Comparison of ENCODE assay signal across 17 cellular contexts in genomic region chr3:152252750-152253149, GRCh38. TPM values are rescaled to one million over a fixed set of nuclear protein-coding genes. Genes with fewer than 3 reads are reported as not detected.
DNase-seq lines count a peak whose midpoint lies in the region; ATAC-seq, FAIRE-seq and TF ChIP-seq lines count a peak whose summit lies in the region.
"Had no signal": no experiment of that assay in that cellular context is flagged by ENCODE, and none has a peak within 500 bp of the region (broad histone marks: within the 10 kb centered on the region; RNA-seq: fewer than 3 reads in every experiment).

No MANE protein-coding gene starts in this region.

- DNase-seq in T-helper 2 cell treated with Interferon-gamma antibody and Interleukin-4, amounts not matched to agents 5 μg/mL and 100 μg/mL, for 36 hours (ENCODE audit: low spot score), result no peak
- DNase-seq in T-helper 2 cell (no peak), GM19239 (ENCODE audit: insufficient read length, low spot score) (no peak), nephron progenitor cell (no peak), GM23338 (ENCODE audit: low spot score) (no peak), endothelial cell (ENCODE audit: low spot score) (no peak)
- no peak for DNase-seq in activated CD8-positive, alpha-beta T cell treated with anti-CD3 and anti-CD28 coated beads, Interleukin-2, amount 10 ng/mL, durations not matched to agents 7 days and 5 days
- DNase-seq: left ventricle myocardium superior; NCI-H1105; retina; SK-N-SH; stimulated activated CD8-positive, alpha-beta memory T cell treated with anti-CD3 and anti-CD28 coated beads, Interleukin-4, amount 100 ng/mL, for 48 hours had no signal

- H3K36me3 Mint-ChIP-seq in T-helper 2 cell treated with Interferon-gamma antibody and Interleukin-4, amounts not matched to agents 5 μg/mL and 100 μg/mL, for 36 hours (ENCODE audit: low read depth), result peaks cover 40% of the 10 kb centered on the region
- H3K36me3 Mint-ChIP-seq in activated CD8-positive, alpha-beta T cell treated with anti-CD3 and anti-CD28 coated beads, Interleukin-2, amount 10 ng/mL, durations not matched to agents 7 days and 5 days (ENCODE audit: low read depth), result peaks cover 52% of the 10 kb centered on the region
- H3K36me3 Mint-ChIP-seq in nephron progenitor cell (ENCODE audit: low read depth), result no peaks in the 10 kb centered on the region
- no peaks in the 10 kb centered on the region for H3K36me3 Mint-ChIP-seq in GM23338 (ENCODE audit: low read depth)
- H3K36me3 Mint-ChIP-seq in endothelial cell (ENCODE audit: low read depth, unreplicated experiment), result no peaks in the 10 kb centered on the region
- H3K36me3 Mint-ChIP-seq: brain, type B pancreatic cell had no signal

- TF ChIP-seq CTCF in nephron progenitor cell (IDR thresholded peaks at IDR 0.05) (no peak), GM23338 (conservative IDR thresholded peaks at IDR 0.05; ENCODE audit: low read depth in 2 of 2) (no peak), endothelial cell (IDR thresholded peaks at IDR 0.05; ENCODE audit: unreplicated experiment) (no peak)

- CTCF ChIA-PET in activated CD8-positive, alpha-beta T cell treated with anti-CD3 and anti-CD28 coated beads, Interleukin-2, amount 10 ng/mL, durations not matched to agents 7 days and 5 days (lab: Charles Lee), result interaction anchor here (1.0 to 1.2 kb wide), 2 partner anchors 49 to 1045 kb away, joined by 3 to 6 read pairs; no protein-coding TSS in a partner anchor

- H3K9me3 Mint-ChIP-seq in T-helper 2 cell treated with Interferon-gamma antibody and Interleukin-4, amounts not matched to agents 5 μg/mL and 100 μg/mL, for 36 hours, result peaks cover 13% of the 10 kb centered on the region
- peaks cover 12% of the 10 kb centered on the region for H3K9me3 Mint-ChIP-seq in activated CD8-positive, alpha-beta T cell treated with anti-CD3 and anti-CD28 coated beads, Interleukin-2, amount 10 ng/mL, durations not matched to agents 7 days and 5 days (ENCODE audit: insufficient read depth)
- H3K9me3 Mint-ChIP-seq in nephron progenitor cell (no peaks in the 10 kb centered on the region), GM23338 (no peaks in the 10 kb centered on the region), endothelial cell (ENCODE audit: unreplicated experiment) (no peaks in the 10 kb centered on the region)
- H3K9me3 Mint-ChIP-seq: type B pancreatic cell had no signal

- no peaks in the 10 kb centered on the region for H4K20me1 ChIP-seq in GM23338 (replicated peaks; ENCODE audit: insufficient read depth)

- H3K79me2 ChIP-seq in GM23338 (replicated peaks; ENCODE audit: insufficient read depth), result no peaks in the 10 kb centered on the region

- H3K27ac ChIP-seq in GM23338 (ENCODE audit: low read depth), result no peak overlapping the region
- H3K27ac ChIP-seq: A549 had no signal

- no peak overlapping the region for H3K4me2 ChIP-seq in GM23338
- H3K4me2 ChIP-seq: A549, SK-N-SH had no signal

- H3K4me1 ChIP-seq in GM23338 (ENCODE audit: insufficient read depth), result no peaks in the 10 kb centered on the region

- peak; percentile 14 for FAIRE-seq in GM19239 (lab: Jason Lieb, UNC)
- FAIRE-seq: A549, D721Med had no signal

- H3K27me3 Mint-ChIP-seq in T-helper 2 cell treated with Interferon-gamma antibody and Interleukin-4, amounts not matched to agents 5 μg/mL and 100 μg/mL, for 36 hours (ENCODE audit: low read depth), result no peaks in the 10 kb centered on the region
- H3K27me3 Mint-ChIP-seq in activated CD8-positive, alpha-beta T cell treated with anti-CD3 and anti-CD28 coated beads, Interleukin-2, amount 10 ng/mL, durations not matched to agents 7 days and 5 days (ENCODE audit: low read depth), result no peaks in the 10 kb centered on the region
- H3K27me3 Mint-ChIP-seq in nephron progenitor cell (ENCODE audit: low read depth, poor library complexity) (peaks cover 61% of the 10 kb centered on the region), GM23338 (ENCODE audit: insufficient read depth, low read depth, poor library complexity) (peaks cover 2% of the 10 kb centered on the region), endothelial cell (ENCODE audit: unreplicated experiment) (no peaks in the 10 kb centered on the region)
- H3K27me3 Mint-ChIP-seq: type B pancreatic cell had no signal

- no peak overlapping the region for H3K4me3 ChIP-seq in GM23338
- H3K4me3 ChIP-seq: A549 had no signal

- no peaks in the 10 kb centered on the region for H3F3A ChIP-seq in GM23338 (replicated peaks; ENCODE audit: low read depth)

- H3K4me1 Mint-ChIP-seq in T-helper 2 cell treated with Interferon-gamma antibody and Interleukin-4, amounts not matched to agents 5 μg/mL and 100 μg/mL, for 36 hours (ENCODE audit: low read depth), result peaks cover 60% of the 10 kb centered on the region
- peaks cover 72% of the 10 kb centered on the region for H3K4me1 Mint-ChIP-seq in activated CD8-positive, alpha-beta T cell treated with anti-CD3 and anti-CD28 coated beads, Interleukin-2, amount 10 ng/mL, durations not matched to agents 7 days and 5 days (ENCODE audit: low read depth)
- no peaks in the 10 kb centered on the region for H3K4me1 Mint-ChIP-seq in nephron progenitor cell
- H3K4me1 Mint-ChIP-seq in GM23338, result no peaks in the 10 kb centered on the region
- H3K4me1 Mint-ChIP-seq in endothelial cell (ENCODE audit: unreplicated experiment), result no peaks in the 10 kb centered on the region

- no peaks in the 10 kb centered on the region for H3K27me3 ChIP-seq in GM23338 (ENCODE audit: insufficient read depth)

- no peaks in the 10 kb centered on the region for H3K36me3 ChIP-seq in GM23338 (ENCODE audit: insufficient read depth)

- no peak for ATAC-seq in activated CD8-positive, alpha-beta T cell treated with anti-CD3 and anti-CD28 coated beads, Interleukin-2, amount 10 ng/mL, durations not matched to agents 7 days and 5 days
- no peak for ATAC-seq in GM23338
- no peak for ATAC-seq in HG03520 (IDR thresholded peaks at IDR 0.05; ENCODE audit: unreplicated experiment)
- ATAC-seq: A549 had no signal

- peak overlapping the region; percentile 19 for H3K4me3 Mint-ChIP-seq in T-helper 2 cell treated with Interferon-gamma antibody and Interleukin-4, amounts not matched to agents 5 μg/mL and 100 μg/mL, for 36 hours
- no peak overlapping the region for H3K4me3 Mint-ChIP-seq in activated CD8-positive, alpha-beta T cell treated with anti-CD3 and anti-CD28 coated beads, Interleukin-2, amount 10 ng/mL, durations not matched to agents 7 days and 5 days
- H3K4me3 Mint-ChIP-seq in nephron progenitor cell (no peak overlapping the region), GM23338 (no peak overlapping the region), endothelial cell (ENCODE audit: unreplicated experiment) (no peak overlapping the region)
- H3K4me3 Mint-ChIP-seq: brain, type B pancreatic cell had no signal

- no peaks in the 10 kb centered on the region for H3K9me2 ChIP-seq in GM23338 (ENCODE audit: insufficient read depth)
- H3K9me2 ChIP-seq: SK-N-SH had no signal

- POLR2A ChIA-PET in activated CD8-positive, alpha-beta T cell treated with anti-CD3 and anti-CD28 coated beads, Interleukin-2, amount 10 ng/mL, durations not matched to agents 7 days and 5 days (lab: Charles Lee), result interaction anchor here (8.5 to 10.0 kb wide), 2 partner anchors 8 to 16 kb away, joined by 66 to 163 read pairs; partner anchors contain the start of gene MBNL1

- H3K27ac Mint-ChIP-seq in T-helper 2 cell treated with Interferon-gamma antibody and Interleukin-4, amounts not matched to agents 5 μg/mL and 100 μg/mL, for 36 hours, result peak overlapping the region; percentile 23
- H3K27ac Mint-ChIP-seq in activated CD8-positive, alpha-beta T cell treated with anti-CD3 and anti-CD28 coated beads, Interleukin-2, amount 10 ng/mL, durations not matched to agents 7 days and 5 days, result peak overlapping the region; percentile 44
- H3K27ac Mint-ChIP-seq in nephron progenitor cell, result peak overlapping the region; percentile 9
- no peak overlapping the region for H3K27ac Mint-ChIP-seq in GM23338
- H3K27ac Mint-ChIP-seq in endothelial cell (ENCODE audit: unreplicated experiment), result no peak overlapping the region
- H3K27ac Mint-ChIP-seq: brain, type B pancreatic cell had no signal

- H2AFZ ChIP-seq in GM23338, result no peak overlapping the region

TF ChIP-seq in GM23338, 12 proteins besides CTCF, POLR2A, EP300 and RAD21:
- TF ChIP-seq EZH2phosphoT487 (IDR thresholded peaks at IDR 0.05; ENCODE audit: unreplicated experiment) (no peak), POLR2AphosphoS5 (IDR thresholded peaks at IDR 0.05; ENCODE audit: low read depth) (no peak), CREB1 (CRISPR knock-in tag; IDR thresholded peaks at IDR 0.05; ENCODE audit: low read depth) (no peak)

RNA-seq across cellular contexts. Expression of gene MBNL1, which starts 16.0 kb away (rescaled TPM):
- 100 to 1,000 TPM; 469 to 504 TPM for total RNA-seq in activated CD8-positive, alpha-beta T cell treated with anti-CD3 and anti-CD28 coated beads, Interleukin-2, amount 10 ng/mL, durations not matched to agents 7 days and 5 days
- 15.7 and 23.2 TPM in 2 replicates for total RNA-seq in GM23338 (2014; rRNA removed; shearing (Covaris generic))
- polyA plus RNA-seq in GM23338 (2016; fragmentation: Nextera tagmentation; extraction: Ambion mirVana), result 8.4 and 9.4 TPM in 2 replicates
- total RNA-seq in endothelial cell (ENCODE audit: unreplicated experiment), result 54.1 TPM

Comparison
In these comparisons a context has a peak if more than half of its experiments do, and no peak if none do; other contexts are left out.
1. H3K27ac Mint-ChIP-seq: peak in T-helper 2 cell treated with Interferon-gamma antibody and Interleukin-4, amounts not matched to agents 5 μg/mL and 100 μg/mL, for 36 hours (single experiment), activated CD8-positive, alpha-beta T cell treated with anti-CD3 and anti-CD28 coated beads, Interleukin-2, amount 10 ng/mL, durations not matched to agents 7 days and 5 days (single experiment) and nephron progenitor cell (single experiment); none in GM23338 (single experiment) and endothelial cell (single experiment).